8 cellular contexts compared by ENCODE assay signal in genomic region chr10:61961278-61961677, GRCh38. TPM values are rescaled to one million over a fixed set of nuclear protein-coding genes. Genes with fewer than 3 reads are reported as not detected.
DNase-seq lines count a peak whose midpoint lies in the region; ATAC-seq lines count a peak whose summit lies in the region.

No MANE protein-coding gene starts in this region.

- DNase-seq in activated CD4-positive, CD25-positive, alpha-beta regulatory T cell (lab: John Stamatoyannopoulos, UW), result no peak
- DNase-seq in NAMALWA (ENCODE audit: low spot score) (peak; percentile 97), NCI-H1436 (lab: John Stamatoyannopoulos, UW) (no peak), NCI-H2196 treated with DMSO at 0.1 percent for 48 hours (lab: John Stamatoyannopoulos, UW; ENCODE audit: unreplicated experiment) (no peak), NCI-H2029 (lab: John Stamatoyannopoulos, UW) (no peak)
- peak in 3 of 10 donors; percentile 8 to 35 (median 14) for DNase-seq in naive thymus-derived CD8-positive, alpha-beta T cell

- ATAC-seq in activated CD4-positive, CD25-positive, alpha-beta regulatory T cell treated with anti-CD3 and anti-CD28 coated beads, Interleukin-2, amount 50 U/mL, for 24 hours, result peak; percentile 50 to 54
- ATAC-seq in HG02759 (IDR thresholded peaks at IDR 0.05; ENCODE audit: unreplicated experiment), result peak; percentile 72
- ATAC-seq in naive thymus-derived CD8-positive, alpha-beta T cell, result peak; percentile 59 to 68

- H3K9me3 Mint-ChIP-seq in naive thymus-derived CD8-positive, alpha-beta T cell, result peaks cover 0 to 1% (median 0%) of the 10 kb centered on the region in 9 donors

- H3K4me3 Mint-ChIP-seq in naive thymus-derived CD8-positive, alpha-beta T cell, result peak overlapping the region in 2 of 10 donors; percentile 24 to 59

- POLR2A ChIA-PET in naive thymus-derived CD8-positive, alpha-beta T cell (lab: Charles Lee), result no interaction called here

- H3K4me1 Mint-ChIP-seq in naive thymus-derived CD8-positive, alpha-beta T cell, result peaks cover 7 to 82% (median 14%) of the 10 kb centered on the region in 4 donors

- peak overlapping the region in 7 of 10 donors; percentile 22 to 88 (median 61) for H3K27ac Mint-ChIP-seq in naive thymus-derived CD8-positive, alpha-beta T cell

- H3K27me3 Mint-ChIP-seq in naive thymus-derived CD8-positive, alpha-beta T cell, result no peaks in the 10 kb centered on the region

- H3K36me3 Mint-ChIP-seq in naive thymus-derived CD8-positive, alpha-beta T cell, result peaks cover 1 to 31% (median 28%) of the 10 kb centered on the region in 3 donors

RNA-seq across cellular contexts. Expression of gene ARID5B, which starts 59.8 kb away (rescaled TPM):
- 10 to 100 TPM in 1 of 2 experiments, 1 to 10 TPM in 1; 9.6 to 12.4 TPM for total RNA-seq in naive thymus-derived CD8-positive, alpha-beta T cell
- 10 to 100 TPM; 12.6 to 22.5 (median 16.2) TPM for polyA plus RNA-seq in naive thymus-derived CD8-positive, alpha-beta T cell
